In genomic region chr5:1652873-1653707, GRCh38 we compare ENCODE assay signal across 9 cellular contexts.
DNase-seq lines count a peak whose midpoint lies in the region; ATAC-seq and TF ChIP-seq lines count a peak whose summit lies in the region.
"Had no signal": no experiment of that assay in that cellular context is flagged by ENCODE, and none has a peak within 500 bp of the region (broad histone marks: within the 10 kb centered on the region; RNA-seq: fewer than 3 reads in every experiment).

No MANE protein-coding gene starts in this region.

- H3F3A ChIP-seq in SK-N-SH (replicated peaks; ENCODE audit: insufficient read depth), result no peaks in the 10 kb centered on the region

- no peak overlapping the region for H3K27ac ChIP-seq in SK-N-SH (ENCODE audit: low read depth in 2 of 2, low read length in 1 of 2)
- H3K27ac ChIP-seq: C4-2B had no signal

- H3K4me3 ChIP-seq in SK-N-SH (ENCODE audit: low read depth in 2 of 2, low read length in 1 of 2), result no peak overlapping the region

- no peak for TF ChIP-seq EP300 in SK-N-SH (IDR thresholded peaks at IDR 0.05; ENCODE audit: borderline replicate concordance in 1 of 2, low read depth in 1 of 2, low read length in 1 of 2)

- POLR2A ChIA-PET in SK-N-SH (lab: Yijun Ruan, JAX), result no interaction called here

- DNase-seq in SK-N-SH, result no peak
- DNase-seq in NCI-H2171 treated with DMSO at 0.1 percent for 48 hours (lab: John Stamatoyannopoulos, UW), result peak; percentile 66
- DNase-seq in germinal center (ENCODE audit: low spot score), result peak; percentile 65
- no peak for DNase-seq in T-helper 9 cell
- no peak for DNase-seq in NK-92 treated with Interleukin-12 subunit alpha and Interleukin-12 subunit beta, amount 100 ng/mL, for 24 hours (lab: John Stamatoyannopoulos, UW)

- no peak for TF ChIP-seq CTCF in SK-N-SH (IDR thresholded peaks at IDR 0.05)

- no peak overlapping the region for H3K4me2 ChIP-seq in SK-N-SH

- WGBS in SK-N-SH (ENCODE audit: low lambda C conversion rate), result 22% methylated on average over 12 of the region's 37 CpGs

- peak; percentile 43 for ATAC-seq in SK-N-SH treated with all-trans-retinoic acid at 6 μM for 48 hours
- peak; percentile 29 for ATAC-seq in HG02588 (IDR thresholded peaks at IDR 0.05; ENCODE audit: unreplicated experiment)
- no peak for ATAC-seq in GM21528 (IDR thresholded peaks at IDR 0.05; ENCODE audit: low FRiP score, unreplicated experiment)

- CTCF ChIA-PET in SK-N-SH (lab: Yijun Ruan, JAX), result interaction anchor here (0.6 to 3.0 kb wide), 15 partner anchors 8 to 593 kb away, joined by 3 to 15 read pairs (median 4); no protein-coding TSS in a partner anchor

- no peaks in the 10 kb centered on the region for H4K20me1 ChIP-seq in SK-N-SH (ENCODE audit: insufficient read depth)

- no peak overlapping the region for H3K9ac ChIP-seq in SK-N-SH

- H3K9me2 ChIP-seq in SK-N-SH, result no peaks in the 10 kb centered on the region

- H3K36me3 ChIP-seq in SK-N-SH (replicated peaks in 1 of 2; ENCODE audit: control insufficient read depth in 1 of 2, insufficient read depth in 2 of 2, low read length in 1 of 2), result no peaks in the 10 kb centered on the region

- peaks cover 70% of the 10 kb centered on the region for H3K27me3 ChIP-seq in SK-N-SH (ENCODE audit: insufficient read depth)

- H3K79me2 ChIP-seq in SK-N-SH (ENCODE audit: insufficient read depth), result no peaks in the 10 kb centered on the region

- H2AFZ ChIP-seq in SK-N-SH (ENCODE audit: low read depth), result no peak overlapping the region

- TF ChIP-seq RAD21 in SK-N-SH (IDR thresholded peaks at IDR 0.05; ENCODE audit: low read length), result no peak

- H3K4me1 ChIP-seq in SK-N-SH (ENCODE audit: control insufficient read depth in 1 of 2, insufficient read depth in 2 of 2, low read depth in 1 of 2, low read length in 1 of 2), result no peaks in the 10 kb centered on the region; a peak in 1 of 4 replicates

- H3K9me3 ChIP-seq in SK-N-SH, result no peaks in the 10 kb centered on the region

TF ChIP-seq in SK-N-SH treated with all-trans-retinoic acid at 6 μM for 48 hours, 23 proteins besides CTCF, POLR2A, EP300 and RAD21:
- TF ChIP-seq ZFP30 (CRISPR knock-in tag; IDR thresholded peaks at IDR 0.05), result no peak
- TF ChIP-seq CREB5 (CRISPR knock-in tag; IDR thresholded peaks at IDR 0.05; ENCODE audit: low read depth), result no peak
- TF ChIP-seq ARNTL (CRISPR knock-in tag; IDR thresholded peaks at IDR 0.05; ENCODE audit: borderline replicate concordance, low read depth), result no peak
- TF ChIP-seq PPARA (CRISPR knock-in tag; IDR thresholded peaks at IDR 0.05; ENCODE audit: borderline replicate concordance), result no peak
- TF ChIP-seq GLIS3 (CRISPR knock-in tag; IDR thresholded peaks at IDR 0.05), result no peak
- no peak for TF ChIP-seq ZC3H10 (CRISPR knock-in tag; IDR thresholded peaks at IDR 0.05)
- no peak for TF ChIP-seq POU6F1 (CRISPR knock-in tag; IDR thresholded peaks at IDR 0.05; ENCODE audit: borderline replicate concordance, low read depth)

TF ChIP-seq in SK-N-SH, 30 proteins besides CTCF, POLR2A, EP300 and RAD21:
- TF ChIP-seq RXRA (IDR thresholded peaks at IDR 0.05; ENCODE audit: borderline replicate concordance, low read depth), result no peak
- TF ChIP-seq, protein P1, sequence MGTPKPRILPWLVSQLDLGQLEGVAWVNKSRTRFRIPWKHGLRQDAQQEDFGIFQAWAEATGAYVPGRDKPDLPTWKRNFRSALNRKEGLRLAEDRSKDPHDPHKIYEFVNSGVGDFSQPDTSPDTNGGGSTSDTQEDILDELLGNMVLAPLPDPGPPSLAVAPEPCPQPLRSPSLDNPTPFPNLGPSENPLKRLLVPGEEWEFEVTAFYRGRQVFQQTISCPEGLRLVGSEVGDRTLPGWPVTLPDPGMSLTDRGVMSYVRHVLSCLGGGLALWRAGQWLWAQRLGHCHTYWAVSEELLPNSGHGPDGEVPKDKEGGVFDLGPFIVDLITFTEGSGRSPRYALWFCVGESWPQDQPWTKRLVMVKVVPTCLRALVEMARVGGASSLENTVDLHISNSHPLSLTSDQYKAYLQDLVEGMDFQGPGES (IDR thresholded peaks at IDR 0.05; ENCODE audit: low read depth, low read length), result no peak

Comparison
In these comparisons a context has a peak if more than half of its experiments do, and no peak if none do; other contexts are left out.
1. DNase-seq: peak in NCI-H2171 treated with DMSO at 0.1 percent for 48 hours (single experiment) and germinal center (single experiment); none in SK-N-SH (single experiment), T-helper 9 cell (single experiment) and NK-92 treated with Interleukin-12 subunit alpha and Interleukin-12 subunit beta, amount 100 ng/mL, for 24 hours (single experiment).